Comparison of ENCODE assay signal across 8 cellular contexts in genomic region chr1:29259802-29260441, GRCh38. TPM values are rescaled to one million over a fixed set of nuclear protein-coding genes. Genes with fewer than 3 reads are reported as not detected.
DNase-seq lines count a peak whose midpoint lies in the region; TF ChIP-seq lines count a peak whose summit lies in the region.

No MANE protein-coding gene starts in this region.

- H3K27ac Mint-ChIP-seq in activated T-helper 1 cell treated with anti-CD3 and anti-CD28 coated beads, Interleukin-12 subunit alpha, Interleukin-12 subunit beta, Interleukin-2, Interleukin-4 antibody, amounts not matched to agents 30 ng/mL and 10 ng/mL and 1 ng/mL, durations not matched to agents 14 hours and 24 hours and 36 hours = no peak overlapping the region

- no peak for TF ChIP-seq EP300 in ovary (IDR thresholded peaks at IDR 0.05)

- TF ChIP-seq CTCF in ovary (IDR thresholded peaks at IDR 0.05) = no peak

- no peak overlapping the region for H3K27ac ChIP-seq in ovary

- peak overlapping the region; percentile 64 for H3K4me3 Mint-ChIP-seq in activated T-helper 1 cell treated with anti-CD3 and anti-CD28 coated beads, Interleukin-12 subunit alpha, Interleukin-12 subunit beta, Interleukin-2, Interleukin-4 antibody, amounts not matched to agents 30 ng/mL and 10 ng/mL and 1 ng/mL, durations not matched to agents 14 hours and 24 hours and 36 hours

- 3 to 9% (median 4%) methylated on average over 38 to 56 of the region's 56 CpGs for WGBS in ovary, 3 donors

- DNase-seq in NCI-H748 (lab: John Stamatoyannopoulos, UW; ENCODE audit: unreplicated experiment) = peak; percentile 43
- no peak for DNase-seq in NCI-H748 treated with DMSO at 0.1 percent for 48 hours (lab: John Stamatoyannopoulos, UW)
- DNase-seq in activated T-helper 1 cell treated with anti-CD3 and anti-CD28 coated beads, Interleukin-12 subunit alpha, Interleukin-12 subunit beta, Interleukin-2, Interleukin-4 antibody, amounts not matched to agents 30 ng/mL and 10 ng/mL and 1 ng/mL, durations not matched to agents 14 hours and 24 hours and 36 hours (ENCODE audit: low spot score) = peak; percentile 16
- DNase-seq in glomerular visceral epithelial cell (ENCODE audit: extremely low spot score) = peak; percentile 46
- DNase-seq in ovary = peak; percentile 39 to 81 (median 62)
- DNase-seq in NCI-H345 (lab: John Stamatoyannopoulos, UW) = no peak
- no peak for DNase-seq in NCI-H1092 treated with DMSO at 0.1 percent for 48 hours (lab: John Stamatoyannopoulos, UW)
- no peak for DNase-seq in effector CD4-positive, alpha-beta T cell

- no peaks in the 10 kb centered on the region for H3K9me3 ChIP-seq in ovary

- intact Hi-C loops in activated T-helper 1 cell treated with anti-CD3 and anti-CD28 coated beads, Interleukin-12 subunit alpha, Interleukin-12 subunit beta, Interleukin-2, Interleukin-4 antibody, amounts not matched to agents 30 ng/mL and 10 ng/mL and 1 ng/mL, durations not matched to agents 14 hours and 24 hours and 36 hours (cut with micrococcal nuclease) = no loop called here
- intact Hi-C loops in ovary (cut with DNase I) = no loop called here

- no peaks in the 10 kb centered on the region for H3K36me3 ChIP-seq in ovary

- H3K4me3 ChIP-seq in ovary = peak overlapping the region; percentile 45

- no peaks in the 10 kb centered on the region for H3K27me3 ChIP-seq in ovary

- H3K36me3 Mint-ChIP-seq in activated T-helper 1 cell treated with anti-CD3 and anti-CD28 coated beads, Interleukin-12 subunit alpha, Interleukin-12 subunit beta, Interleukin-2, Interleukin-4 antibody, amounts not matched to agents 30 ng/mL and 10 ng/mL and 1 ng/mL, durations not matched to agents 14 hours and 24 hours and 36 hours (ENCODE audit: low read depth) = no peaks in the 10 kb centered on the region

- peaks cover 14% of the 10 kb centered on the region for H3K4me1 ChIP-seq in ovary (ENCODE audit: insufficient read depth)

- H3K27me3 Mint-ChIP-seq in activated T-helper 1 cell treated with anti-CD3 and anti-CD28 coated beads, Interleukin-12 subunit alpha, Interleukin-12 subunit beta, Interleukin-2, Interleukin-4 antibody, amounts not matched to agents 30 ng/mL and 10 ng/mL and 1 ng/mL, durations not matched to agents 14 hours and 24 hours and 36 hours (ENCODE audit: insufficient read depth) = peaks cover 44% of the 10 kb centered on the region

- no peaks in the 10 kb centered on the region for H3K4me1 Mint-ChIP-seq in activated T-helper 1 cell treated with anti-CD3 and anti-CD28 coated beads, Interleukin-12 subunit alpha, Interleukin-12 subunit beta, Interleukin-2, Interleukin-4 antibody, amounts not matched to agents 30 ng/mL and 10 ng/mL and 1 ng/mL, durations not matched to agents 14 hours and 24 hours and 36 hours (ENCODE audit: low read depth)

- H3K9me3 Mint-ChIP-seq in activated T-helper 1 cell treated with anti-CD3 and anti-CD28 coated beads, Interleukin-12 subunit alpha, Interleukin-12 subunit beta, Interleukin-2, Interleukin-4 antibody, amounts not matched to agents 30 ng/mL and 10 ng/mL and 1 ng/mL, durations not matched to agents 14 hours and 24 hours and 36 hours = no peaks in the 10 kb centered on the region

- no peak for TF ChIP-seq POLR2A in ovary (IDR thresholded peaks at IDR 0.05)

RNA-seq across cellular contexts. Expression of gene PTPRU, which starts 23.6 kb away (rescaled TPM):
- total RNA-seq in activated T-helper 1 cell treated with anti-CD3 and anti-CD28 coated beads, Interleukin-12 subunit alpha, Interleukin-12 subunit beta, Interleukin-2, Interleukin-4 antibody, amounts not matched to agents 30 ng/mL and 10 ng/mL and 1 ng/mL, durations not matched to agents 14 hours and 24 hours and 36 hours = 0.67 and 0.76 TPM in 2 replicates
- 10 to 100 TPM; 19.5 to 45.2 (median 35.2) TPM for total RNA-seq in ovary
- polyA plus RNA-seq in ovary = 10 to 100 TPM in 1 of 2 donors, 1 to 10 TPM in 1; 2.9 to 16.2 TPM

RNA-seq across cellular contexts. Expression of gene MECR, which starts 29.2 kb away (rescaled TPM):
- 34.5 and 36.4 TPM in 2 replicates for total RNA-seq in activated T-helper 1 cell treated with anti-CD3 and anti-CD28 coated beads, Interleukin-12 subunit alpha, Interleukin-12 subunit beta, Interleukin-2, Interleukin-4 antibody, amounts not matched to agents 30 ng/mL and 10 ng/mL and 1 ng/mL, durations not matched to agents 14 hours and 24 hours and 36 hours
- total RNA-seq in ovary = 10 to 100 TPM; 11.9 to 33.9 (median 21.6) TPM
- polyA plus RNA-seq in ovary = 10 to 100 TPM; 16.2 to 16.3 TPM

Comparison
In these comparisons a context has a peak if more than half of its experiments do, and no peak if none do; other contexts are left out.
1. DNase-seq: peak in NCI-H748 (single experiment), activated T-helper 1 cell treated with anti-CD3 and anti-CD28 coated beads, Interleukin-12 subunit alpha, Interleukin-12 subunit beta, Interleukin-2, Interleukin-4 antibody, amounts not matched to agents 30 ng/mL and 10 ng/mL and 1 ng/mL, durations not matched to agents 14 hours and 24 hours and 36 hours (single experiment), glomerular visceral epithelial cell (single experiment) and ovary (5 of 5); none in NCI-H748 treated with DMSO at 0.1 percent for 48 hours (single experiment), NCI-H345 (single experiment), NCI-H1092 treated with DMSO at 0.1 percent for 48 hours (single experiment) and effector CD4-positive, alpha-beta T cell (single experiment).
2. RNA of gene PTPRU, which starts 23.6 kb away (total RNA-seq): 19.5 to 45.2 TPM in ovary; 0.67 to 0.76 TPM in activated T-helper 1 cell treated with anti-CD3 and anti-CD28 coated beads, Interleukin-12 subunit alpha, Interleukin-12 subunit beta, Interleukin-2, Interleukin-4 antibody, amounts not matched to agents 30 ng/mL and 10 ng/mL and 1 ng/mL, durations not matched to agents 14 hours and 24 hours and 36 hours; every median in the first group is over 10 times any median in the second.